ENCODE assay signal across 7 cellular contexts in the genomic region with DNA sequence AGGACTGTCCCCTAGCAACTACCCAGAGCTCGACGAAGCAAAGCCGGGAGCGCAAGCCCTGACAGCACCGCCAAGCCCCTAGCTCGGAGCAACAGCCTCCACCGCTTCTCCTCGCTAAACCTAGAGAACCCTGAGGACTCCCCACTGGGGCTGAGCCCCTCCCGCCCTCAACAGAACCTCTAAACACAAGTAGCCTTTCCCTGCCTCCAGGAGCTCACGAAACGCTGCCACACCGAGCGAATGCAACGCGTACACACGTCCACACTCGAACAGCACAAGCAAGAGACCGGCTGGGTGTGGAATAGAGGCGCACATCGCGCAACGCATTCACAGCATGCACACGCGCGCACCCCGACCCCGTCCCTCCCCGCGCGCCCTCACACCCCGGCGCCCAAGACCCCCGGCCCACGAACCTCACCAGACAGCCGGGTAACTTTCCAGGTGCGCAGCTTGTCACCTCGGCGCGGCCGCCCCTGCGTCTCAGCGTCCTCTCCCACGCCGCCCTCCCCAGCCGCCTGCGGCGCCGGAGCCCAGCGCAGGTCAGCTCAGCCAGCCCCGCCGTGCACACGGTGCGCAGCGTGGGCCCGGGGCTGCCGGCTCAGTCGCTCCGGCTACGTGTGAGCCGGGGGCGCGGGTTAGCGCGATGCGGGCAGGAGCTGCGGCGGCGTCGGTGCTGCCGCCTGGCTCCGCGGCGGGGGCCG. TPM values are rescaled to one million over a fixed set of nuclear protein-coding genes. Genes with fewer than 3 reads are reported as not detected.
A peak's percentile ranks its signal among the peaks of the same experiment; 100 is the strongest.
DNase-seq lines count a peak whose midpoint lies in the region; ATAC-seq, FAIRE-seq and TF ChIP-seq lines count a peak whose summit lies in the region.

No MANE protein-coding gene starts in this region.

- peak overlapping the region; percentile 70 for H3K4me2 ChIP-seq in H9 (ENCODE audit: insufficient read depth, insufficient read length, low read length)

- H3K9me3 Mint-ChIP-seq in H9 = peaks cover 0 to 3% of the 10 kb centered on the region in 2 experiments; a peak in 3 of 5 replicates
- H3K9me3 Mint-ChIP-seq in T-helper 2 cell treated with Interferon-gamma antibody and Interleukin-4, amounts not matched to agents 5 μg/mL and 100 μg/mL, for 36 hours = no peaks in the 10 kb centered on the region

- no peak for TF ChIP-seq POLR2A in prostate gland (IDR thresholded peaks at IDR 0.05)

- H3K27me3 ChIP-seq in H9 (ENCODE audit: insufficient read depth, low read length) = peaks cover 28% of the 10 kb centered on the region; the same call in 1 of the 2 replicates
- no peaks in the 10 kb centered on the region for H3K27me3 ChIP-seq in prostate gland (replicated peaks; ENCODE audit: insufficient read depth)

- no peaks in the 10 kb centered on the region for H4K20me1 ChIP-seq in H9 (ENCODE audit: control insufficient read depth, insufficient read depth, insufficient read length)

- no peaks in the 10 kb centered on the region for H3K36me3 ChIP-seq in prostate gland

- no peaks in the 10 kb centered on the region for H3K23me2 ChIP-seq in H9 (ENCODE audit: insufficient read length, low read depth, low read length, poor library complexity, severe bottlenecking)

- no peaks in the 10 kb centered on the region for H3K79me1 ChIP-seq in H9 (ENCODE audit: insufficient read depth, low read depth, low read length, poor library complexity, severe bottlenecking)

- H2AK5ac ChIP-seq in H9 (ENCODE audit: insufficient read length, low read length) = no peak overlapping the region

- peaks cover 11 to 13% of the 10 kb centered on the region in 2 experiments for H3K4me1 Mint-ChIP-seq in H9
- H3K4me1 Mint-ChIP-seq in T-helper 2 cell treated with Interferon-gamma antibody and Interleukin-4, amounts not matched to agents 5 μg/mL and 100 μg/mL, for 36 hours (ENCODE audit: low read depth) = peaks cover 2% of the 10 kb centered on the region

- peaks cover 40% of the 10 kb centered on the region for H3K27me3 Mint-ChIP-seq in H9 (ENCODE audit: low read depth)
- H3K27me3 Mint-ChIP-seq in T-helper 2 cell treated with Interferon-gamma antibody and Interleukin-4, amounts not matched to agents 5 μg/mL and 100 μg/mL, for 36 hours (ENCODE audit: low read depth) = peaks cover 38% of the 10 kb centered on the region

- H3T11ph ChIP-seq in H9 (ENCODE audit: low read length) = no peak overlapping the region

- ATAC-seq in GM19324 (IDR thresholded peaks at IDR 0.05; ENCODE audit: low FRiP score, unreplicated experiment) = no peak

- no peak overlapping the region for H4K5ac ChIP-seq in H9 (ENCODE audit: insufficient read length, low read depth, low read length)

- no peak overlapping the region for H4K8ac ChIP-seq in H9 (replicated peaks; ENCODE audit: insufficient read length, low read depth, low read length)

- intact Hi-C loops in prostate gland (cut with DNase I) = no loop called here

- H3K27ac Mint-ChIP-seq in H9 = no peak overlapping the region
- H3K27ac Mint-ChIP-seq in T-helper 2 cell treated with Interferon-gamma antibody and Interleukin-4, amounts not matched to agents 5 μg/mL and 100 μg/mL, for 36 hours = peak overlapping the region; percentile 24

- no peaks in the 10 kb centered on the region for H3K79me2 ChIP-seq in H9 (ENCODE audit: insufficient read depth, low read length)

- no peak overlapping the region for H4K91ac ChIP-seq in H9 (ENCODE audit: insufficient read length, low read depth, low read length)

- H3K36me3 Mint-ChIP-seq in H9 (ENCODE audit: insufficient read depth in 1 of 3, low read depth in 3 of 3) = no peaks in the 10 kb centered on the region
- H3K36me3 Mint-ChIP-seq in T-helper 2 cell treated with Interferon-gamma antibody and Interleukin-4, amounts not matched to agents 5 μg/mL and 100 μg/mL, for 36 hours (ENCODE audit: low read depth) = no peaks in the 10 kb centered on the region

- no peak overlapping the region for H2BK15ac ChIP-seq in H9 (ENCODE audit: low read depth, low read length)

- H2BK20ac ChIP-seq in H9 (ENCODE audit: low read depth, low read length, poor library complexity, severe bottlenecking) = no peak overlapping the region

- H3K4me1 ChIP-seq in H9 (ENCODE audit: insufficient read depth, low read length) (no peaks in the 10 kb centered on the region), prostate gland (replicated peaks) (no peaks in the 10 kb centered on the region)

- no CpG with 5 or more reads among the region's 74 CpGs for WGBS in H9 (ENCODE audit: extremely low coverage, insufficient read length, low lambda C conversion rate)
- 2% methylated on average over 70 of the region's 74 CpGs for WGBS in prostate gland

- no peak overlapping the region for H3K18ac ChIP-seq in H9 (ENCODE audit: insufficient read length, low read depth, low read length)

- H3K4me3 ChIP-seq in prostate gland = peak overlapping the region; percentile 46 to 55

- no peak overlapping the region for H3K23ac ChIP-seq in H9 (ENCODE audit: insufficient read length, low read depth, low read length)

- H3K27ac ChIP-seq in H9 (ENCODE audit: insufficient read length, low read depth, low read length) = no peak overlapping the region
- peak overlapping the region in 1 of 2 donors; percentile 32 for H3K27ac ChIP-seq in prostate gland

- peak; percentile 58 for DNase-seq in H9
- peak; percentile 7 for DNase-seq in T-helper 2 cell treated with Interferon-gamma antibody and Interleukin-4, amounts not matched to agents 5 μg/mL and 100 μg/mL, for 36 hours (ENCODE audit: low spot score)
- DNase-seq in glomerular visceral epithelial cell (ENCODE audit: extremely low spot score) = peak; percentile 9
- no peak for DNase-seq in prostate gland (ENCODE audit: low spot score)
- DNase-seq in DMS153 (lab: John Stamatoyannopoulos, UW) = no peak
- DNase-seq in GM19239 (ENCODE audit: insufficient read length, low spot score) = no peak

- H2BK5ac ChIP-seq in H9 (ENCODE audit: insufficient read length, low read length) = no peak overlapping the region

- no peak overlapping the region for H3K14ac ChIP-seq in H9 (ENCODE audit: insufficient read depth, low read length)

- no peak overlapping the region for H3K4ac ChIP-seq in H9 (ENCODE audit: low read depth, low read length)

- TF ChIP-seq CTCF in H9 (conservative IDR thresholded peaks at IDR 0.05) (no peak), prostate gland (IDR thresholded peaks at IDR 0.05) (no peak)

- H3K9me3 ChIP-seq in H9 (ENCODE audit: control insufficient read depth, low read depth, low read length) = no peaks in the 10 kb centered on the region
- H3K9me3 ChIP-seq in prostate gland = no peaks in the 10 kb centered on the region

- H2AFZ ChIP-seq in H9 (ENCODE audit: low read length) = no peak overlapping the region

- H3K4me3 Mint-ChIP-seq in H9 = peak overlapping the region; percentile 79 to 93
- no peak overlapping the region for H3K4me3 Mint-ChIP-seq in T-helper 2 cell treated with Interferon-gamma antibody and Interleukin-4, amounts not matched to agents 5 μg/mL and 100 μg/mL, for 36 hours

- H2BK12ac ChIP-seq in H9 (ENCODE audit: insufficient read length, low read depth, low read length) = no peak overlapping the region

- H3K56ac ChIP-seq in H9 (ENCODE audit: insufficient read length, low read depth, low read length) = no peak overlapping the region

- H3K9ac ChIP-seq in H9 (ENCODE audit: extremely low read depth, insufficient read length, low read length) = no peak overlapping the region

- FAIRE-seq in GM19239 (lab: Jason Lieb, UNC) = no peak

- no peak overlapping the region for H2BK120ac ChIP-seq in H9 (ENCODE audit: low read depth, low read length, poor library complexity, severe bottlenecking)

RNA-seq across cellular contexts. Expression of gene PRKG2, which starts 0.4 kb away (rescaled TPM):
- total RNA-seq in H9 (2021) (1.6 and 1.9 TPM in 2 replicates), prostate gland (1 to 10 TPM; 5.2 to 8.2 TPM)

Comparison
In these comparisons a context has a peak if more than half of its experiments do, and no peak if none do; other contexts are left out.
1. DNase-seq: peak in H9 (single experiment), T-helper 2 cell treated with Interferon-gamma antibody and Interleukin-4, amounts not matched to agents 5 μg/mL and 100 μg/mL, for 36 hours (single experiment) and glomerular visceral epithelial cell (single experiment); none in prostate gland (single experiment), DMS153 (single experiment) and GM19239 (single experiment).